In genomic region chr20:37346526-37347346, GRCh38 we compare ENCODE assay signal across 8 cellular contexts. TPM values are rescaled to one million over a fixed set of nuclear protein-coding genes. Genes with fewer than 3 reads are reported as not detected.
A peak's percentile ranks its signal among the peaks of the same experiment; 100 is the strongest.
DNase-seq lines count a peak whose midpoint lies in the region; ATAC-seq and TF ChIP-seq lines count a peak whose summit lies in the region.

No MANE protein-coding gene starts in this region.

- H3K9me3 Mint-ChIP-seq in stimulated activated naive CD8-positive, alpha-beta T cell treated with anti-CD3 and anti-CD28 coated beads, Interleukin-15, Interleukin-2, amounts not matched to agents 100 ng/mL and 50 ng/mL, for 24 hours: no peaks in the 10 kb centered on the region
- H3K9me3 Mint-ChIP-seq in chondrocyte (ENCODE audit: low read depth): no peaks in the 10 kb centered on the region

- ATAC-seq in stimulated activated naive CD8-positive, alpha-beta T cell treated with anti-CD3 and anti-CD28 coated beads, Interleukin-15, Interleukin-2, amounts not matched to agents 100 U/mL and 50 U/mL, for 24 hours: no peak
- ATAC-seq in aorta (ENCODE audit: low FRiP score): no peak
- no peak for ATAC-seq in GM19467 (IDR thresholded peaks at IDR 0.05; ENCODE audit: unreplicated experiment)

- no peaks in the 10 kb centered on the region for H3K27me3 Mint-ChIP-seq in stimulated activated naive CD8-positive, alpha-beta T cell treated with anti-CD3 and anti-CD28 coated beads, Interleukin-15, Interleukin-2, amounts not matched to agents 100 ng/mL and 50 ng/mL, for 24 hours
- H3K27me3 Mint-ChIP-seq in chondrocyte (ENCODE audit: low read depth): no peaks in the 10 kb centered on the region

- H3K4me1 ChIP-seq in mesodermal cell (ENCODE audit: control insufficient read depth, insufficient read depth, low read length, poor library complexity, severe bottlenecking) (peaks cover 18% of the 10 kb centered on the region), aorta (ENCODE audit: control insufficient read depth in 1 of 2, insufficient read depth in 2 of 2, low read length in 2 of 2) (no peaks in the 10 kb centered on the region)

- TF ChIP-seq CTCF in chondrocyte (IDR thresholded peaks at IDR 0.05): no peak

- no peak for DNase-seq in stimulated activated naive CD8-positive, alpha-beta T cell treated with anti-CD3 and anti-CD28 coated beads, Interleukin-15, Interleukin-2, amounts not matched to agents 100 U/mL and 50 U/mL, for 24 hours
- DNase-seq in chondrocyte (ENCODE audit: low spot score) (peak; percentile 76), aorta (peak in 1 of 2 donors; percentile 71), DMS79 (lab: John Stamatoyannopoulos, UW) (no peak)
- DNase-seq in activated CD8-positive, alpha-beta memory T cell treated with anti-CD3 and anti-CD28 coated beads, Interleukin-2, amount 50 U/mL, for 4 hours: no peak

- peaks cover 30% of the 10 kb centered on the region for H3K4me1 Mint-ChIP-seq in stimulated activated naive CD8-positive, alpha-beta T cell treated with anti-CD3 and anti-CD28 coated beads, Interleukin-15, Interleukin-2, amounts not matched to agents 100 ng/mL and 50 ng/mL, for 24 hours (ENCODE audit: low read depth)
- H3K4me1 Mint-ChIP-seq in chondrocyte (ENCODE audit: low read depth): peaks cover 27% of the 10 kb centered on the region

- no peaks in the 10 kb centered on the region for H3K36me3 Mint-ChIP-seq in stimulated activated naive CD8-positive, alpha-beta T cell treated with anti-CD3 and anti-CD28 coated beads, Interleukin-15, Interleukin-2, amounts not matched to agents 100 ng/mL and 50 ng/mL, for 24 hours (ENCODE audit: low read depth)
- no peaks in the 10 kb centered on the region for H3K36me3 Mint-ChIP-seq in chondrocyte (ENCODE audit: low read depth)

- intact Hi-C loops in aorta (cut with DNase I): loop anchor here (2.0 to 5.0 kb wide), 3 partner anchors 38 to 59 kb away; partner anchors contain the start of gene MANBAL (in 2 of the 2)

- H3K4me3 ChIP-seq in mesodermal cell (ENCODE audit: extremely low read depth, insufficient read depth, low read length, poor library complexity, severe bottlenecking) (peak overlapping the region; percentile 67), aorta (ENCODE audit: low read length in 2 of 2) (peak overlapping the region; percentile 87 to 96)

- H3K4me3 Mint-ChIP-seq in stimulated activated naive CD8-positive, alpha-beta T cell treated with anti-CD3 and anti-CD28 coated beads, Interleukin-15, Interleukin-2, amounts not matched to agents 100 ng/mL and 50 ng/mL, for 24 hours: peak overlapping the region; percentile 41
- peak overlapping the region; percentile 62 for H3K4me3 Mint-ChIP-seq in chondrocyte (ENCODE audit: unreplicated experiment)

- H3K27ac Mint-ChIP-seq in stimulated activated naive CD8-positive, alpha-beta T cell treated with anti-CD3 and anti-CD28 coated beads, Interleukin-15, Interleukin-2, amounts not matched to agents 100 ng/mL and 50 ng/mL, for 24 hours: peak overlapping the region; percentile 52
- no peak overlapping the region for H3K27ac Mint-ChIP-seq in chondrocyte (ENCODE audit: unreplicated experiment)

- H3K27ac ChIP-seq in mesodermal cell (ENCODE audit: low read depth, low read length, severe bottlenecking) (peak overlapping the region; percentile 41), aorta (ENCODE audit: low read depth in 1 of 2, low read length in 2 of 2) (peak overlapping the region; percentile 71 to 74)

- H3K27me3 ChIP-seq in aorta (ENCODE audit: control insufficient read depth in 1 of 2, insufficient read depth in 2 of 2, low read length in 1 of 2): no peaks in the 10 kb centered on the region

- no peaks in the 10 kb centered on the region for H3K9me3 ChIP-seq in mesodermal cell (ENCODE audit: control insufficient read depth, low read length)
- H3K9me3 ChIP-seq in aorta (ENCODE audit: control insufficient read depth, low read length): no peaks in the 10 kb centered on the region

- peaks cover 48% of the 10 kb centered on the region for H3K36me3 ChIP-seq in mesodermal cell (ENCODE audit: control insufficient read depth, insufficient read depth, low read length)
- no peaks in the 10 kb centered on the region for H3K36me3 ChIP-seq in aorta (ENCODE audit: control insufficient read depth in 1 of 2, insufficient read depth in 2 of 2, low read length in 1 of 2)

- 3 to 38% methylated on average over 5 to 18 of the region's 22 CpGs for WGBS in mesodermal cell (ENCODE audit: insufficient coverage in 2 of 2), 2 experiments
- WGBS in aorta, 2 donors: 5 to 9% methylated on average over 21 to 22 of the region's 22 CpGs

RNA-seq across cellular contexts. Expression of gene SRC, which starts 0.8 kb away (rescaled TPM):
- total RNA-seq in chondrocyte: 16.0 to 25.7 TPM (median 25.1 TPM) in 3 replicates
- polyA plus RNA-seq in mesodermal cell (2013, experiment 1 of 2): 97.8 TPM
- 102 TPM for polyA plus RNA-seq in mesodermal cell (2013, experiment 2 of 2)
- 10 to 100 TPM; 51.3 to 72.4 TPM for total RNA-seq in aorta
- polyA plus RNA-seq in aorta: 10 to 100 TPM; 16.7 to 31.1 TPM

RNA-seq across cellular contexts. Expression of gene MANBAL, which starts 57.3 kb away (rescaled TPM):
- total RNA-seq in chondrocyte (30.9 to 34.1 TPM (median 32.5 TPM) in 3 replicates), aorta (10 to 100 TPM; 47.1 to 59.3 TPM)
- polyA plus RNA-seq in mesodermal cell (2013, experiment 1 of 2): 69.0 TPM
- polyA plus RNA-seq in mesodermal cell (2013, experiment 2 of 2): 60.5 TPM
- 10 to 100 TPM; 61.1 to 86.8 TPM for polyA plus RNA-seq in aorta
